In the genomic region with DNA sequence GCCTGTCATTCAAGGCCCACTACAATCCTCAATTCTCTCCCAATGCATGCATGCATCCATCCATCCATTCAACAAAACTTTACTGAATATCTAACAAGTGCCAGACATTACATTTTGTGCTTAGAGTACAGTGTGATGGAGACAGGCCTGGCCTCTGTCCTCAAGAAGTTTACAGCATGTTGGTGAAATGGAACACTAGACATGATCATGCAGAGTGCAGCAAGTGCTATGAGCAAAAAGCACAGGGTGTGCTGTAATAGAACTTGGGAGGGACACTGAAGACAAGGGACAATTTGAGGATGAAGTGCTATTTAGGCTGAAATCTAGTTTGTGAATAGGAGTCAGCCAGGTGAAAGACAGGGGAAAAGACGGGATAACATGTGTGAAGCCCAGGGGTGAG, we compare ENCODE assay signal across 31 cellular contexts.
"Had no signal": no experiment of that assay in that cellular context is flagged by ENCODE, and none has a peak within 500 bp of the region (broad histone marks: within the 10 kb centered on the region; RNA-seq: fewer than 3 reads in every experiment).

No MANE protein-coding gene starts in this region.

- H3K27ac Mint-ChIP-seq: activated CD4-positive, alpha-beta memory T cell treated with anti-CD3 and anti-CD28 coated beads, Interleukin-2, amount 10 ng/mL, durations not matched to agents 7 days and 5 days; activated CD4-positive, alpha-beta T cell treated with anti-CD3 and anti-CD28 coated beads, Interleukin-2, amount 10 ng/mL, durations not matched to agents 7 days and 5 days; activated naive CD8-positive, alpha-beta T cell; activated T-cell treated with anti-CD3 and anti-CD28 coated beads, Interleukin-2, amount 50 U/mL, for 24 hours; activated T-helper 17 cell treated with anti-CD3 and anti-CD28 coated beads, Interleukin-2, amount 50 U/mL, for 72 hours; effector memory CD8-positive, alpha-beta T cell; WTC11 had no signal

- H3K27ac ChIP-seq: adrenal gland, body of pancreas, coronary artery, esophagus muscularis mucosa, foreskin keratinocyte, heart right ventricle, VCaP had no signal

- H3K27me3 ChIP-seq: adrenal gland, body of pancreas, esophagus muscularis mucosa, foreskin keratinocyte, gastroesophageal sphincter, heart right ventricle had no signal

- H3K27me3 Mint-ChIP-seq: activated naive CD8-positive, alpha-beta T cell; activated T-cell treated with anti-CD3 and anti-CD28 coated beads, Interleukin-2, amount 50 U/mL, for 24 hours; activated T-helper 17 cell treated with anti-CD3 and anti-CD28 coated beads, Interleukin-2, amount 50 U/mL, for 72 hours; central memory CD8-positive, alpha-beta T cell; effector memory CD8-positive, alpha-beta T cell had no signal

- H3K4me1 Mint-ChIP-seq: activated CD4-positive, alpha-beta memory T cell treated with anti-CD3 and anti-CD28 coated beads, Interleukin-2, amount 10 ng/mL, durations not matched to agents 7 days and 5 days; activated CD4-positive, alpha-beta T cell treated with anti-CD3 and anti-CD28 coated beads, Interleukin-2, amount 10 ng/mL, durations not matched to agents 7 days and 5 days; activated T-helper 17 cell treated with anti-CD3 and anti-CD28 coated beads, Interleukin-2, amount 50 U/mL, for 72 hours; central memory CD8-positive, alpha-beta T cell had no signal

- H3K4me1 ChIP-seq: body of pancreas, esophagus muscularis mucosa, foreskin keratinocyte had no signal

- H3K9me3 Mint-ChIP-seq: activated CD4-positive, alpha-beta memory T cell treated with anti-CD3 and anti-CD28 coated beads, Interleukin-2, amount 10 ng/mL, durations not matched to agents 7 days and 5 days; activated T-cell treated with anti-CD3 and anti-CD28 coated beads, Interleukin-2, amount 50 U/mL, for 24 hours; activated T-helper 17 cell treated with anti-CD3 and anti-CD28 coated beads, Interleukin-2, amount 50 U/mL, for 72 hours; central memory CD8-positive, alpha-beta T cell; effector memory CD8-positive, alpha-beta T cell; WTC11 had no signal

- H3K36me3 Mint-ChIP-seq: activated naive CD8-positive, alpha-beta T cell; WTC11 had no signal

- H3K36me3 ChIP-seq: adrenal gland, esophagus muscularis mucosa, gastroesophageal sphincter, heart right ventricle had no signal

- H3K4me3 Mint-ChIP-seq: activated CD4-positive, alpha-beta memory T cell treated with anti-CD3 and anti-CD28 coated beads, Interleukin-2, amount 10 ng/mL, durations not matched to agents 7 days and 5 days; activated CD4-positive, alpha-beta T cell treated with anti-CD3 and anti-CD28 coated beads, Interleukin-2, amount 10 ng/mL, durations not matched to agents 7 days and 5 days; activated naive CD8-positive, alpha-beta T cell; activated T-cell treated with anti-CD3 and anti-CD28 coated beads, Interleukin-2, amount 50 U/mL, for 24 hours; activated T-helper 17 cell treated with anti-CD3 and anti-CD28 coated beads, Interleukin-2, amount 50 U/mL, for 72 hours; central memory CD8-positive, alpha-beta T cell; effector memory CD8-positive, alpha-beta T cell; WTC11 had no signal

- DNase-seq: activated CD4-positive, alpha-beta memory T cell treated with anti-CD3 and anti-CD28 coated beads, Interleukin-2, amount 10 ng/mL, durations not matched to agents 7 days and 5 days; activated CD4-positive, alpha-beta T cell treated with anti-CD3 and anti-CD28 coated beads for 1 hour; activated CD4-positive, alpha-beta T cell treated with anti-CD3 and anti-CD28 coated beads for 4 hours; activated CD4-positive, alpha-beta T cell treated with anti-CD3 and anti-CD28 coated beads, Interleukin-2, amount 10 ng/mL, durations not matched to agents 7 days and 5 days; activated CD4-positive, alpha-beta T cell treated with anti-CD3 and anti-CD28 coated beads, Interleukin-2, amount 50 U/mL, for 4 hours; activated CD8-positive, alpha-beta memory T cell treated with anti-CD3 and anti-CD28 coated beads, Interleukin-2, amount 50 U/mL, for 48 hours; activated effector memory CD4-positive, alpha-beta T cell treated with Interleukin-2 at 50 U/mL for 16 hours; activated gamma-delta T cell treated with Interleukin-2 at 50 U/mL for 16 hours; activated naive CD4-positive, alpha-beta T cell treated with anti-CD3 and anti-CD28 coated beads, Interleukin-2, amount 50 U/mL, for 16 hours; activated naive CD4-positive, alpha-beta T cell treated with Interleukin-2 at 50 U/mL for 16 hours; activated T-cell treated with anti-CD3 and anti-CD28 coated beads for 4 hours; activated T-cell treated with anti-CD3 and anti-CD28 coated beads, Interleukin-2, amount 50 U/mL, for 24 hours; adrenal gland; amygdala; aorta; body of pancreas; dermis blood vessel endothelial cell; effector CD4-positive, alpha-beta T cell; effector memory CD8-positive, alpha-beta T cell; erythroblast; foreskin keratinocyte; heart right ventricle; T-helper 2 cell had no signal

- H3K4me3 ChIP-seq: adrenal gland, body of pancreas, coronary artery, esophagus muscularis mucosa, gastroesophageal sphincter, heart right ventricle had no signal

- H3K9me3 ChIP-seq: adrenal gland, body of pancreas, esophagus muscularis mucosa, gastroesophageal sphincter, heart right ventricle had no signal

- ATAC-seq: activated T-helper 17 cell treated with anti-CD3 and anti-CD28 coated beads, Interleukin-2, amount 50 U/mL, for 72 hours; body of pancreas; effector memory CD8-positive, alpha-beta T cell; foreskin keratinocyte; gastroesophageal sphincter; heart right ventricle; WTC11 had no signal
